Comparison of ENCODE assay signal across 9 cellular contexts in the genomic region with DNA sequence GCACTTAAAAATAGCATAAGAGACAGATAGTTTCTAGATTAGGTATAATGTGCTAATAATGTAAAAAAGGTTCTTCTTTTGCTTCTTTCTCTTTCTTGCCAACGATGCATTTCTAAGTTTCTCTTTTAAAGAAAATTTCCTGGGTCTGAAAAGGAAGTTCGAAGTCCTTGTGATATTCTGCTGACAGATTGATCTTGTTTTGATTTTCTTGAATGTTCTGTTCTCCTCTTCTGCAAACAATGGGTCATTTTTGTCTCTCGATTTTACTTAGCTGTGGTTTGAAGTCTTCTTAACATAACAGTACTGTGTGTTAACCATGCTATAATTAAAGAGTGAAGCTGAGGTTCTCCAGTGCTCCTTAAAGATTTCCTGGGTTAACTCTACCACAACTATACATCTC.
DNase-seq lines count a peak whose midpoint lies in the region; ATAC-seq and TF ChIP-seq lines count a peak whose summit lies in the region.
"Had no signal": no experiment of that assay in that cellular context is flagged by ENCODE, and none has a peak within 500 bp of the region (broad histone marks: within the 10 kb centered on the region; RNA-seq: fewer than 3 reads in every experiment).

No MANE protein-coding gene starts in this region.

- no peak for DNase-seq in activated CD4-positive, alpha-beta T cell treated with anti-CD3 and anti-CD28 coated beads, Interleukin-2, amount 10 ng/mL, durations not matched to agents 24 days and 14 days
- DNase-seq in activated CD4-positive, alpha-beta T cell treated with anti-CD3 and anti-CD28 coated beads, Interleukin-2, amount 50 U/mL, for 4 hours: no peak
- no peak for DNase-seq in T-helper 2 cell treated with Interferon-gamma antibody and Interleukin-4, amounts not matched to agents 5 μg/mL and 100 μg/mL, for 36 hours (ENCODE audit: low spot score)
- DNase-seq in substantia nigra (lab: John Stamatoyannopoulos, UW) (no peak), adrenal gland (no peak), left colon (no peak)
- DNase-seq in effector CD4-positive, alpha-beta T cell: no peak

- H3K4me1 ChIP-seq in adrenal gland (replicated peaks in 1 of 2): no peaks in the 10 kb centered on the region
- H3K4me1 ChIP-seq: A549 had no signal

- H3K27me3 ChIP-seq in adrenal gland: no peaks in the 10 kb centered on the region

- H3K27me3 Mint-ChIP-seq in activated CD4-positive, alpha-beta T cell treated with anti-CD3 and anti-CD28 coated beads, Interleukin-2, amount 10 ng/mL, durations not matched to agents 24 days and 14 days: no peaks in the 10 kb centered on the region
- H3K27me3 Mint-ChIP-seq in T-helper 2 cell treated with Interferon-gamma antibody and Interleukin-4, amounts not matched to agents 5 μg/mL and 100 μg/mL, for 36 hours (ENCODE audit: low read depth): no peaks in the 10 kb centered on the region

- H3K9me3 Mint-ChIP-seq in activated CD4-positive, alpha-beta T cell treated with anti-CD3 and anti-CD28 coated beads, Interleukin-2, amount 10 ng/mL, durations not matched to agents 24 days and 14 days: peaks cover 7% of the 10 kb centered on the region
- no peaks in the 10 kb centered on the region for H3K9me3 Mint-ChIP-seq in T-helper 2 cell treated with Interferon-gamma antibody and Interleukin-4, amounts not matched to agents 5 μg/mL and 100 μg/mL, for 36 hours

- peak overlapping the region; percentile 49 for H3K27ac ChIP-seq in substantia nigra (ENCODE audit: low read depth, low read length, poor library complexity, severe bottlenecking)
- peak overlapping the region in 1 of 5 donors; percentile 47 for H3K27ac ChIP-seq in adrenal gland
- H3K27ac ChIP-seq: A549 had no signal

- TF ChIP-seq POLR2A in adrenal gland (IDR thresholded peaks at IDR 0.05): no peak

- intact Hi-C loops in activated CD4-positive, alpha-beta T cell treated with anti-CD3 and anti-CD28 coated beads, Interleukin-2, amount 10 ng/mL, durations not matched to agents 24 days and 14 days (cut with micrococcal nuclease): loop anchor here (1.0 kb wide), 2 partner anchors 13 to 59 kb away; no protein-coding TSS in a partner anchor
- intact Hi-C loops in adrenal gland (cut with DNase I): no loop called here
- intact Hi-C loops in left colon (cut with DNase I, micrococcal nuclease): no loop called here

- peaks cover 16% of the 10 kb centered on the region for H3K4me1 Mint-ChIP-seq in activated CD4-positive, alpha-beta T cell treated with anti-CD3 and anti-CD28 coated beads, Interleukin-2, amount 10 ng/mL, durations not matched to agents 24 days and 14 days
- H3K4me1 Mint-ChIP-seq in T-helper 2 cell treated with Interferon-gamma antibody and Interleukin-4, amounts not matched to agents 5 μg/mL and 100 μg/mL, for 36 hours (ENCODE audit: low read depth): peaks cover 20% of the 10 kb centered on the region

- 70 to 79% (median 75%) methylated on average over 3 of the region's 3 CpGs for WGBS in adrenal gland, 4 donors

- H3K9me3 ChIP-seq in adrenal gland (replicated peaks in 1 of 3): no peaks in the 10 kb centered on the region
- H3K9me3 ChIP-seq: A549 had no signal

- no peak for TF ChIP-seq CTCF in adrenal gland (IDR thresholded peaks at IDR 0.05)

- H3K27ac Mint-ChIP-seq in activated CD4-positive, alpha-beta T cell treated with anti-CD3 and anti-CD28 coated beads, Interleukin-2, amount 10 ng/mL, durations not matched to agents 24 days and 14 days: peak overlapping the region; percentile 56
- peak overlapping the region; percentile 66 for H3K27ac Mint-ChIP-seq in T-helper 2 cell treated with Interferon-gamma antibody and Interleukin-4, amounts not matched to agents 5 μg/mL and 100 μg/mL, for 36 hours

- H3K36me3 ChIP-seq in adrenal gland (replicated peaks in 1 of 2): no peaks in the 10 kb centered on the region

- H3K4me3 ChIP-seq in adrenal gland: no peak overlapping the region
- H3K4me3 ChIP-seq: A549 had no signal

- H3K4me3 Mint-ChIP-seq in activated CD4-positive, alpha-beta T cell treated with anti-CD3 and anti-CD28 coated beads, Interleukin-2, amount 10 ng/mL, durations not matched to agents 24 days and 14 days: peak overlapping the region; percentile 48
- peak overlapping the region; percentile 42 for H3K4me3 Mint-ChIP-seq in T-helper 2 cell treated with Interferon-gamma antibody and Interleukin-4, amounts not matched to agents 5 μg/mL and 100 μg/mL, for 36 hours

- ATAC-seq in HG02884 (IDR thresholded peaks at IDR 0.05; ENCODE audit: unreplicated experiment): peak; percentile 80
- no peak for ATAC-seq in left colon

- H3K36me3 Mint-ChIP-seq in activated CD4-positive, alpha-beta T cell treated with anti-CD3 and anti-CD28 coated beads, Interleukin-2, amount 10 ng/mL, durations not matched to agents 24 days and 14 days (ENCODE audit: low read depth): peaks cover 2% of the 10 kb centered on the region
- peaks cover 7% of the 10 kb centered on the region for H3K36me3 Mint-ChIP-seq in T-helper 2 cell treated with Interferon-gamma antibody and Interleukin-4, amounts not matched to agents 5 μg/mL and 100 μg/mL, for 36 hours (ENCODE audit: low read depth)
